Comparison of ENCODE assay signal across 8 cellular contexts in the genomic region with DNA sequence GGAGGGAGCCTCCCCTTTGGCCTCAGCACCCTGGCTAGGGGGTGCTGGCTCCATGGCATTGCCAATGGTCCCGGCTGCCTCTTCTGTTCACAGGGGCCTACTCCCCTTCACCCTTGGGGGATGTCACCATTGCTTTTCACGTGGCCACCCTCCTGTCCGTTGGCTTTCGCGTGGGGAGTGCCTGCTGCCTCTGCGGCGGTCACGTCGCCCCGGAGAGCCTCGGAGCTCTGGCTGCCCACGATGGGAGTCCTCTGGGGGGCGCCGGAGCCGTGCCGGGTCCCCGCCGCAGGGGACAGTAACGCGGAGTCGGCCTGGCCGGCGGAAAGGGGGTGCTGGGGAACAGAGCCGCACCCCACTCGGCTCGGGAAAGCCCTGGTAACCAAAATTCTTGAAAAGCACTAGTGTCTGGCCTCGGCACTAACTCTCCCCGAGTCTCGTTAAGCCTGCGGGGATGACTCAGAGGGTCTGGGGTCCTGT. TPM values are rescaled to one million over a fixed set of nuclear protein-coding genes. Genes with fewer than 3 reads are reported as not detected.
DNase-seq lines count a peak whose midpoint lies in the region; FAIRE-seq and TF ChIP-seq lines count a peak whose summit lies in the region.

No MANE protein-coding gene starts in this region.

- peak overlapping the region; percentile 84 for H3K4me2 ChIP-seq in osteoblast (ENCODE audit: insufficient read depth, low read length)

- no peaks in the 10 kb centered on the region for H3K27me3 ChIP-seq in osteoblast (ENCODE audit: insufficient read depth, low read length)

- no peaks in the 10 kb centered on the region for H3K9me3 ChIP-seq in osteoblast (ENCODE audit: low read depth, low read length)

- intact Hi-C loops in activated T-helper 1 cell treated with anti-CD3 and anti-CD28 coated beads, Interleukin-12 subunit alpha, Interleukin-12 subunit beta, Interleukin-2, Interleukin-4 antibody, amounts not matched to agents 30 ng/mL and 10 ng/mL and 1 ng/mL, durations not matched to agents 14 hours and 24 hours and 36 hours (cut with micrococcal nuclease) = loop anchor here (1.0 to 2.0 kb wide), 2 partner anchors 8 to 189 kb away; no protein-coding TSS in a partner anchor

- H3K4me3 ChIP-seq in osteoblast (ENCODE audit: insufficient read depth, low read length) = peak overlapping the region; percentile 91

- peaks cover 23% of the 10 kb centered on the region for H3K36me3 ChIP-seq in osteoblast (ENCODE audit: insufficient read depth, low read length)

- H3K4me1 ChIP-seq in osteoblast (ENCODE audit: insufficient read depth, low read length) = peaks cover 8% of the 10 kb centered on the region

- DNase-seq in GM10266 (ENCODE audit: extremely low spot score) (peak; percentile 62), H54 (ENCODE audit: insufficient read length, low spot score) (peak; percentile 7), NCI-H146 treated with DMSO at 0.1 percent for 48 hours (lab: John Stamatoyannopoulos, UW; ENCODE audit: unreplicated experiment) (peak; percentile 65), germinal center (ENCODE audit: low spot score) (peak; percentile 43), osteoblast (ENCODE audit: insufficient read length, low spot score, missing footprints) (peak; percentile 84), inferior parietal cortex (ENCODE audit: extremely low spot score) (no peak)
- peak; percentile 17 for DNase-seq in activated T-helper 1 cell treated with anti-CD3 and anti-CD28 coated beads, Interleukin-12 subunit alpha, Interleukin-12 subunit beta, Interleukin-2, Interleukin-4 antibody, amounts not matched to agents 30 ng/mL and 10 ng/mL and 1 ng/mL, durations not matched to agents 14 hours and 24 hours and 36 hours (ENCODE audit: low spot score)
- no peak for DNase-seq in central memory CD4-positive, alpha-beta T cell

- no peaks in the 10 kb centered on the region for H3K79me2 ChIP-seq in osteoblast (ENCODE audit: insufficient read depth, low read length)

- TF ChIP-seq CTCF in GM10266 (IDR thresholded peaks at IDR 0.05; ENCODE audit: control insufficient read depth, insufficient read depth, low read depth, missing control alignments) = peak; percentile 55
- TF ChIP-seq CTCF in osteoblast (IDR thresholded peaks at IDR 0.05; ENCODE audit: extremely low read depth, low read depth, low read length) = no peak

- H3K9me3 Mint-ChIP-seq in activated T-helper 1 cell treated with anti-CD3 and anti-CD28 coated beads, Interleukin-12 subunit alpha, Interleukin-12 subunit beta, Interleukin-2, Interleukin-4 antibody, amounts not matched to agents 30 ng/mL and 10 ng/mL and 1 ng/mL, durations not matched to agents 14 hours and 24 hours and 36 hours = no peaks in the 10 kb centered on the region

- no peak for TF ChIP-seq POLR2A in H54 (IDR thresholded peaks at IDR 0.05; ENCODE audit: low read depth, low read length)

- no peak for FAIRE-seq in H54 (lab: Jason Lieb, UNC)

- peaks cover 8% of the 10 kb centered on the region for H3K27me3 Mint-ChIP-seq in activated T-helper 1 cell treated with anti-CD3 and anti-CD28 coated beads, Interleukin-12 subunit alpha, Interleukin-12 subunit beta, Interleukin-2, Interleukin-4 antibody, amounts not matched to agents 30 ng/mL and 10 ng/mL and 1 ng/mL, durations not matched to agents 14 hours and 24 hours and 36 hours (ENCODE audit: insufficient read depth)

- peak overlapping the region; percentile 88 for H2AFZ ChIP-seq in osteoblast (ENCODE audit: low read length)

- H3K4me3 Mint-ChIP-seq in activated T-helper 1 cell treated with anti-CD3 and anti-CD28 coated beads, Interleukin-12 subunit alpha, Interleukin-12 subunit beta, Interleukin-2, Interleukin-4 antibody, amounts not matched to agents 30 ng/mL and 10 ng/mL and 1 ng/mL, durations not matched to agents 14 hours and 24 hours and 36 hours = peak overlapping the region; percentile 81

- H4K20me1 ChIP-seq in osteoblast (ENCODE audit: insufficient read depth, low read length) = peaks cover 2% of the 10 kb centered on the region

- no peak overlapping the region for H3K27ac ChIP-seq in osteoblast (ENCODE audit: low read depth, low read length)

- peaks cover 18% of the 10 kb centered on the region for H3K4me1 Mint-ChIP-seq in activated T-helper 1 cell treated with anti-CD3 and anti-CD28 coated beads, Interleukin-12 subunit alpha, Interleukin-12 subunit beta, Interleukin-2, Interleukin-4 antibody, amounts not matched to agents 30 ng/mL and 10 ng/mL and 1 ng/mL, durations not matched to agents 14 hours and 24 hours and 36 hours (ENCODE audit: low read depth)

- H3K27ac Mint-ChIP-seq in activated T-helper 1 cell treated with anti-CD3 and anti-CD28 coated beads, Interleukin-12 subunit alpha, Interleukin-12 subunit beta, Interleukin-2, Interleukin-4 antibody, amounts not matched to agents 30 ng/mL and 10 ng/mL and 1 ng/mL, durations not matched to agents 14 hours and 24 hours and 36 hours = no peak overlapping the region

- peaks cover 19% of the 10 kb centered on the region for H3K36me3 Mint-ChIP-seq in activated T-helper 1 cell treated with anti-CD3 and anti-CD28 coated beads, Interleukin-12 subunit alpha, Interleukin-12 subunit beta, Interleukin-2, Interleukin-4 antibody, amounts not matched to agents 30 ng/mL and 10 ng/mL and 1 ng/mL, durations not matched to agents 14 hours and 24 hours and 36 hours (ENCODE audit: low read depth)

RNA-seq across cellular contexts. Expression of gene HEBP2, which starts 0.7 kb away (rescaled TPM):
- 18.9 and 21.4 TPM in 2 replicates for total RNA-seq in activated T-helper 1 cell treated with anti-CD3 and anti-CD28 coated beads, Interleukin-12 subunit alpha, Interleukin-12 subunit beta, Interleukin-2, Interleukin-4 antibody, amounts not matched to agents 30 ng/mL and 10 ng/mL and 1 ng/mL, durations not matched to agents 14 hours and 24 hours and 36 hours
- total RNA-seq in osteoblast = 35.1 and 35.8 TPM in 2 replicates

RNA-seq across cellular contexts. Expression of gene SMIM28, which starts 25.7 kb away (rescaled TPM):
- total RNA-seq in activated T-helper 1 cell treated with anti-CD3 and anti-CD28 coated beads, Interleukin-12 subunit alpha, Interleukin-12 subunit beta, Interleukin-2, Interleukin-4 antibody, amounts not matched to agents 30 ng/mL and 10 ng/mL and 1 ng/mL, durations not matched to agents 14 hours and 24 hours and 36 hours = not detected in 2 replicates
- not detected in 2 replicates for total RNA-seq in osteoblast

Comparison
In these comparisons a context has a peak if more than half of its experiments do, and no peak if none do; other contexts are left out.
1. DNase-seq: peak in GM10266 (single experiment), H54 (single experiment), NCI-H146 treated with DMSO at 0.1 percent for 48 hours (single experiment), activated T-helper 1 cell treated with anti-CD3 and anti-CD28 coated beads, Interleukin-12 subunit alpha, Interleukin-12 subunit beta, Interleukin-2, Interleukin-4 antibody, amounts not matched to agents 30 ng/mL and 10 ng/mL and 1 ng/mL, durations not matched to agents 14 hours and 24 hours and 36 hours (single experiment), germinal center (single experiment) and osteoblast (single experiment); none in inferior parietal cortex (single experiment) and central memory CD4-positive, alpha-beta T cell (single experiment).